13 cellular contexts compared by ENCODE assay signal in genomic region chr7:74187915-74188675, GRCh38. TPM values are rescaled to one million over a fixed set of nuclear protein-coding genes. Genes with fewer than 3 reads are reported as not detected.
DNase-seq lines count a peak whose midpoint lies in the region; ATAC-seq and TF ChIP-seq lines count a peak whose summit lies in the region.
"Had no signal": no experiment of that assay in that cellular context is flagged by ENCODE, and none has a peak within 500 bp of the region (broad histone marks: within the 10 kb centered on the region; RNA-seq: fewer than 3 reads in every experiment).

No MANE protein-coding gene starts in this region.

- H3K27ac Mint-ChIP-seq in Caco-2 (ENCODE audit: unreplicated experiment), result peak overlapping the region; percentile 56
- peak overlapping the region; percentile 62 for H3K27ac Mint-ChIP-seq in progenitor cell of endocrine pancreas
- peak overlapping the region in 1 of 2 donors; percentile 72 for H3K27ac Mint-ChIP-seq in effector memory CD8-positive, alpha-beta T cell

- H3K27me3 ChIP-seq in Caco-2 (replicated peaks; ENCODE audit: control insufficient read depth, insufficient read depth, low read length) (no peaks in the 10 kb centered on the region), Panc1 (ENCODE audit: control insufficient read depth, insufficient read depth, low read length) (no peaks in the 10 kb centered on the region), BE2C (no peaks in the 10 kb centered on the region)

- DNase-seq in Caco-2, result no peak
- DNase-seq in Panc1 (ENCODE audit: low read depth, low spot score), result no peak
- peak; percentile 36 for DNase-seq in fibroblast of pulmonary artery (ENCODE audit: low read depth)
- no peak for DNase-seq in progenitor cell of endocrine pancreas (ENCODE audit: low spot score, unreplicated experiment)
- DNase-seq in left colon, result no peak
- no peak for DNase-seq in effector memory CD8-positive, alpha-beta T cell
- DNase-seq in BE2C, result no peak
- DNase-seq in DMS 273 treated with DMSO at 0.1 percent for 48 hours (lab: John Stamatoyannopoulos, UW), result no peak
- DNase-seq: activated gamma-delta T cell treated with Interleukin-2 at 50 U/mL for 16 hours; KG1; NCI-H69; stimulated activated CD4-positive, alpha-beta T cell treated with anti-CD3 and anti-CD28 coated beads, Interleukin-4, amount 100 ng/mL, for 24 hours; T-helper 9 cell had no signal

- BruUV-seq in Caco-2 (replicated peaks; lab: Mats Ljungman, UMichigan) (no TSS peak), Panc1 (replicated peaks; lab: Mats Ljungman, UMichigan) (no TSS peak)

- H3K36me3 Mint-ChIP-seq in Caco-2 (ENCODE audit: insufficient read depth, unreplicated experiment) (peaks cover 97% of the 10 kb centered on the region), progenitor cell of endocrine pancreas (ENCODE audit: insufficient read depth) (peaks cover 16% of the 10 kb centered on the region)
- H3K36me3 Mint-ChIP-seq in effector memory CD8-positive, alpha-beta T cell (ENCODE audit: insufficient read depth), result peaks cover 78% of the 10 kb centered on the region

- in situ Hi-C loops in Panc1 (cut with HindIII; ENCODE audit: low pct_unique_long_range_greater_than_20kb, low sequenced_read_pairs), result no loop called here

- CTCF ChIA-PET in Caco-2 (lab: Charles Lee) (no interaction called here), Panc1 (lab: Charles Lee) (interaction anchor here (0.5 to 0.6 kb wide), 2 partner anchors 13 to 121 kb away, joined by 9 to 10 read pairs; no protein-coding TSS in a partner anchor)

- no peak overlapping the region for H3K4me3 Mint-ChIP-seq in Caco-2 (ENCODE audit: unreplicated experiment)
- H3K4me3 Mint-ChIP-seq in progenitor cell of endocrine pancreas (ENCODE audit: low read depth), result no peak overlapping the region
- no peak overlapping the region for H3K4me3 Mint-ChIP-seq in effector memory CD8-positive, alpha-beta T cell

- H3K4me1 ChIP-seq in Caco-2 (no peaks in the 10 kb centered on the region), Panc1 (ENCODE audit: control insufficient read depth, insufficient read depth, low read length) (peaks cover 16% of the 10 kb centered on the region), BE2C (peaks cover 4% of the 10 kb centered on the region; the same call in 1 of the 2 replicates)

- H3K9me3 ChIP-seq in Caco-2, result no peaks in the 10 kb centered on the region
- no peaks in the 10 kb centered on the region for H3K9me3 ChIP-seq in Panc1 (ENCODE audit: control insufficient read depth, insufficient read depth, low read depth, low read length)
- no peaks in the 10 kb centered on the region for H3K9me3 ChIP-seq in BE2C

- H3K36me3 ChIP-seq in Caco-2 (ENCODE audit: control insufficient read depth, insufficient read depth, low read length), result peaks cover 6% of the 10 kb centered on the region
- H3K36me3 ChIP-seq in Panc1 (ENCODE audit: control insufficient read depth, insufficient read depth, low read length), result peaks cover 25% of the 10 kb centered on the region
- H3K36me3 ChIP-seq in BE2C, result peaks cover 72% of the 10 kb centered on the region

- POLR2A ChIA-PET in Caco-2 (lab: Charles Lee) (no interaction called here), Panc1 (lab: Charles Lee) (no interaction called here)

- H3K9me3 Mint-ChIP-seq in Caco-2 (ENCODE audit: unreplicated experiment) (no peaks in the 10 kb centered on the region), progenitor cell of endocrine pancreas (ENCODE audit: low read depth) (no peaks in the 10 kb centered on the region)
- H3K9me3 Mint-ChIP-seq in effector memory CD8-positive, alpha-beta T cell, result no peaks in the 10 kb centered on the region

- no peaks in the 10 kb centered on the region for H3K27me3 Mint-ChIP-seq in Caco-2 (ENCODE audit: insufficient read depth, unreplicated experiment)
- H3K27me3 Mint-ChIP-seq in progenitor cell of endocrine pancreas, result no peaks in the 10 kb centered on the region
- no peaks in the 10 kb centered on the region for H3K27me3 Mint-ChIP-seq in effector memory CD8-positive, alpha-beta T cell

- H3K4me3 ChIP-seq in Caco-2 (ENCODE audit: low read depth, low read length), result no peak overlapping the region
- H3K4me3 ChIP-seq in Panc1 (ENCODE audit: low read depth in 2 of 2, low read length in 2 of 2), result no peak overlapping the region
- no peak overlapping the region for H3K4me3 ChIP-seq in fibroblast of pulmonary artery (replicated peaks; ENCODE audit: low read depth, low read length)
- H3K4me3 ChIP-seq in BE2C (ENCODE audit: low read depth, low read length), result no peak overlapping the region

- ATAC-seq in Panc1 (peak; percentile 39; the same call in 1 of the 2 replicates), left colon (no peak)
- ATAC-seq in effector memory CD8-positive, alpha-beta T cell (replicated peaks), result no peak

- intact Hi-C loops in Caco-2 (cut with micrococcal nuclease; ENCODE audit: unreplicated experiment) (no loop called here), Panc1 (cut with micrococcal nuclease; ENCODE audit: unreplicated experiment) (loop anchor here (5.0 kb wide), 1 partner anchor 321 kb away; no protein-coding TSS in a partner anchor), left colon (cut with DNase I, micrococcal nuclease) (loop anchor here in 1 of 2 donors (10.0 kb wide), 1 partner anchor 113 kb away; no protein-coding TSS in a partner anchor)

- H3K4me1 Mint-ChIP-seq in Caco-2 (ENCODE audit: low read depth, unreplicated experiment), result peaks cover 13% of the 10 kb centered on the region
- no peaks in the 10 kb centered on the region for H3K4me1 Mint-ChIP-seq in progenitor cell of endocrine pancreas (ENCODE audit: low read depth)
- peaks cover 42 to 44% of the 10 kb centered on the region in 2 donors for H3K4me1 Mint-ChIP-seq in effector memory CD8-positive, alpha-beta T cell (ENCODE audit: low read depth in 2 of 2)

- TF ChIP-seq CTCF in Caco-2 (IDR thresholded peaks at IDR 0.05; ENCODE audit: insufficient read depth in 1 of 2, low read depth in 1 of 2, low read length in 1 of 2, severe bottlenecking in 1 of 2, unreplicated experiment in 1 of 2) (no peak), Panc1 (IDR thresholded peaks at IDR 0.05) (no peak), fibroblast of pulmonary artery (IDR thresholded peaks at IDR 0.05; ENCODE audit: low read length, missing control alignments) (no peak), progenitor cell of endocrine pancreas (IDR thresholded peaks at IDR 0.05; ENCODE audit: unreplicated experiment) (no peak), BE2C (IDR thresholded peaks at IDR 0.05; ENCODE audit: low read depth, low read length) (no peak)

- no peak overlapping the region for H3K27ac ChIP-seq in Panc1 (ENCODE audit: low read length)

RNA-seq across cellular contexts. Expression of gene EIF4H, which starts 13.9 kb away (rescaled TPM):
- 370 TPM in 2 replicates for total RNA-seq in Caco-2 (2022)
- 318 TPM for total RNA-seq in Panc1 (2021; ENCODE audit: unreplicated experiment)
- polyA plus RNA-seq in Panc1 (2012; ENCODE audit: insufficient read length), result 295 TPM
- total RNA-seq in progenitor cell of endocrine pancreas, result 213 and 220 TPM in 2 replicates
- 100 to 1,000 TPM; 250 to 271 TPM for total RNA-seq in left colon
- polyA plus RNA-seq in BE2C (2012; ENCODE audit: insufficient read depth, insufficient read length, low read depth), result 286 TPM

RNA-seq across cellular contexts. Expression of gene LAT2, which starts 21.7 kb away (rescaled TPM):
- total RNA-seq in Caco-2 (2022) (1.2 and 1.3 TPM in 2 replicates), Panc1 (2021; ENCODE audit: unreplicated experiment) (2.7 TPM), progenitor cell of endocrine pancreas (0.89 and 1.1 TPM in 2 replicates), left colon (1 to 10 TPM; 1.1 to 6.9 TPM)
- 3.2 TPM for polyA plus RNA-seq in Panc1 (2012; ENCODE audit: insufficient read length)
- polyA plus RNA-seq in BE2C (2012; ENCODE audit: insufficient read depth, insufficient read length, low read depth), result 4.5 TPM
